ENCODE assay signal across 26 cellular contexts in genomic region chr4:139146926-139147547, GRCh38.
"Had no signal": no experiment of that assay in that cellular context is flagged by ENCODE, and none has a peak within 500 bp of the region (broad histone marks: within the 10 kb centered on the region; RNA-seq: fewer than 3 reads in every experiment).

No MANE protein-coding gene starts in this region.

- H3K27ac Mint-ChIP-seq: activated B cell treated with CpG ODN at 0.5 μM for 24 hours; activated naive CD4-positive, alpha-beta T cell treated with anti-CD3 and anti-CD28 coated beads for 36 hours; brain; dendritic cell treated with granulocyte-macrophage colony-stimulating factor and Interleukin-4, amounts not matched to agents 40 ng/mL and 50 ng/mL, for 4 days; stimulated activated memory B cell treated with anti-CD40 and anti-IgM and Interleukin-4, amounts not matched to agents 10 μg/mL and 1 μg/mL and 100 μg/mL, for 72 hours had no signal

- H3K4me3 Mint-ChIP-seq: activated B cell treated with CpG ODN at 0.5 μM for 24 hours; activated naive CD4-positive, alpha-beta T cell treated with anti-CD3 and anti-CD28 coated beads for 36 hours; activated T-cell treated with anti-CD3 and anti-CD28 coated beads, Interleukin-2, amount 50 U/mL, for 4 hours; brain; dendritic cell treated with granulocyte-macrophage colony-stimulating factor and Interleukin-4, amounts not matched to agents 40 ng/mL and 50 ng/mL, for 4 days; naive thymus-derived CD4-positive, alpha-beta T cell; neural crest cell; stimulated activated memory B cell treated with anti-CD40 and anti-IgM and Interleukin-4, amounts not matched to agents 10 μg/mL and 1 μg/mL and 100 μg/mL, for 72 hours had no signal

- H3K4me3 ChIP-seq: heart right ventricle, lung, stomach, transverse colon, uterus had no signal

- ATAC-seq: activated T-cell treated with anti-CD3 and anti-CD28 coated beads, Interleukin-2, amount 50 U/mL, for 4 hours; heart right ventricle; left lobe of liver; naive thymus-derived CD4-positive, alpha-beta T cell; sciatic nerve; stimulated activated memory B cell treated with anti-CD40 and anti-IgM and Interleukin-4, amounts not matched to agents 10 μg/mL and 1 μg/mL and 100 μg/mL, for 72 hours had no signal

- DNase-seq: activated B cell treated with CpG ODN at 0.5 μM for 24 hours; activated CD4-positive, alpha-beta T cell treated with anti-CD3 and anti-CD28 coated beads for 4 hours; activated CD4-positive, alpha-beta T cell treated with anti-CD3 and anti-CD28 coated beads, Interleukin-2, amount 50 U/mL, for 48 hours; activated CD8-positive, alpha-beta memory T cell treated with anti-CD3 and anti-CD28 coated beads, Interleukin-2, amount 50 U/mL, for 48 hours; activated effector memory CD4-positive, alpha-beta T cell treated with Interleukin-2 at 50 U/mL for 16 hours; activated naive CD4-positive, alpha-beta T cell treated with anti-CD3 and anti-CD28 coated beads for 36 hours; activated T-cell treated with anti-CD3 and anti-CD28 coated beads, Interleukin-2, amount 50 U/mL, for 4 hours; effector CD4-positive, alpha-beta T cell; heart right ventricle; naive thymus-derived CD4-positive, alpha-beta T cell; occipital lobe; small intestine; stimulated activated CD4-positive, alpha-beta T cell treated with anti-CD3 and anti-CD28 coated beads, Interleukin-2, amount 100 ng/mL, for 24 hours; stomach; T1000; transverse colon; uterus had no signal

- H3K27me3 ChIP-seq: heart right ventricle, stomach, transverse colon, uterus had no signal

- H3K9me3 ChIP-seq: stomach, transverse colon, uterus had no signal

- H3K27ac ChIP-seq: heart right ventricle, stomach, transverse colon, uterus had no signal

- H3K9me3 Mint-ChIP-seq: activated T-cell treated with anti-CD3 and anti-CD28 coated beads, Interleukin-2, amount 50 U/mL, for 4 hours; dendritic cell treated with granulocyte-macrophage colony-stimulating factor and Interleukin-4, amounts not matched to agents 40 ng/mL and 50 ng/mL, for 4 days; stimulated activated memory B cell treated with anti-CD40 and anti-IgM and Interleukin-4, amounts not matched to agents 10 μg/mL and 1 μg/mL and 100 μg/mL, for 72 hours had no signal

- H3K36me3 ChIP-seq: heart right ventricle, stomach, transverse colon, uterus had no signal

- FAIRE-seq: endometrium, keratinocyte, small intestine had no signal

- H3K4me1 Mint-ChIP-seq: neural crest cell had no signal
